ENCODE assay signal across 14 cellular contexts in the genomic region with DNA sequence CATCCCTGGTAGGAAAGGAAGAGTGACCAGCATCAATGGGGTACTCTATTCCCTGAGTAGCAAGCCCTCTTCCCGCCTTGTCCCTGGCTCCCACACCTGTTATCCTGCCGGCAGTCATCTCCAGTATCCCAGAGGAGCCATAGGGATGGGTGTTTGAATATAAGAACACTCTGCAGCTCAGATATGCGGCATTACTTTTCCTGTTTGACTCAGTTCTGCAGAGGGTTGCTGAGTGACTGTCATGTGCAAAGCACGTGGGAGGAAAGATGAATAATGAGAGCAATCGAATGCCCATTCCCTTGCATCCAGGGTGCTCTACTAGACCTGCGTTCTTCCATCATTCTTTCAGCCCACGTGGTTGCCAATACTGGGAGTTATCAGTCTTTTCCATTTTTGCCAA.
A peak's percentile ranks its signal among the peaks of the same experiment; 100 is the strongest.
DNase-seq lines count a peak whose midpoint lies in the region; ATAC-seq, FAIRE-seq and TF ChIP-seq lines count a peak whose summit lies in the region.
"Had no signal": no experiment of that assay in that cellular context is flagged by ENCODE, and none has a peak within 500 bp of the region (broad histone marks: within the 10 kb centered on the region; RNA-seq: fewer than 3 reads in every experiment).

No MANE protein-coding gene starts in this region.

- peak; percentile 61 for DNase-seq in CD1c-positive myeloid dendritic cell (ENCODE audit: extremely low spot score)
- DNase-seq in GM12891 (ENCODE audit: insufficient read length, low spot score): no peak
- DNase-seq in activated CD8-positive, alpha-beta T cell treated with anti-CD3 and anti-CD28 coated beads, Interleukin-2, amount 10 ng/mL, durations not matched to agents 7 days and 5 days: peak; percentile 21
- no peak for DNase-seq in immature natural killer cell
- no peak for DNase-seq in NCI-H748 treated with DMSO at 0.1 percent for 48 hours (lab: John Stamatoyannopoulos, UW)
- DNase-seq in NOMO-1 treated with dmso at 0.1 percent for 144 hours (lab: John Stamatoyannopoulos, UW; ENCODE audit: unreplicated experiment): no peak
- no peak for DNase-seq in NCI-H82 treated with DMSO at 0.1 percent for 48 hours (lab: John Stamatoyannopoulos, UW; ENCODE audit: unreplicated experiment)
- DNase-seq: activated CD4-positive, CD25-positive, alpha-beta regulatory T cell; islet precursor cell; mucosa of descending colon; NCI-H2029 treated with DMSO at 0.1 percent for 48 hours; NK-92 treated with Interleukin-12 subunit alpha and Interleukin-12 subunit beta, amount 100 ng/mL, for 24 hours; SK-N-SH had no signal

- POLR2A ChIA-PET in activated CD8-positive, alpha-beta T cell treated with anti-CD3 and anti-CD28 coated beads, Interleukin-2, amount 10 ng/mL, durations not matched to agents 7 days and 5 days (lab: Charles Lee): no interaction called here

- no peaks in the 10 kb centered on the region for H3K27me3 Mint-ChIP-seq in activated CD8-positive, alpha-beta T cell treated with anti-CD3 and anti-CD28 coated beads, Interleukin-2, amount 10 ng/mL, durations not matched to agents 7 days and 5 days (ENCODE audit: low read depth)
- peaks cover 2 to 5% (median 2%) of the 10 kb centered on the region in 3 donors for H3K27me3 Mint-ChIP-seq in immature natural killer cell (ENCODE audit: low read depth in 3 of 3)

- TF ChIP-seq POLR2A in GM12891 (IDR thresholded peaks at IDR 0.05; ENCODE audit: low read depth, low read length): no peak

- peaks cover 16% of the 10 kb centered on the region for H3K36me3 Mint-ChIP-seq in activated CD8-positive, alpha-beta T cell treated with anti-CD3 and anti-CD28 coated beads, Interleukin-2, amount 10 ng/mL, durations not matched to agents 7 days and 5 days (ENCODE audit: low read depth)
- H3K36me3 Mint-ChIP-seq in immature natural killer cell: no peaks in the 10 kb centered on the region

- H3K9me3 Mint-ChIP-seq in activated CD8-positive, alpha-beta T cell treated with anti-CD3 and anti-CD28 coated beads, Interleukin-2, amount 10 ng/mL, durations not matched to agents 7 days and 5 days (ENCODE audit: insufficient read depth): no peaks in the 10 kb centered on the region
- H3K9me3 Mint-ChIP-seq in immature natural killer cell: no peaks in the 10 kb centered on the region

- peaks cover 75% of the 10 kb centered on the region for H3K4me1 Mint-ChIP-seq in activated CD8-positive, alpha-beta T cell treated with anti-CD3 and anti-CD28 coated beads, Interleukin-2, amount 10 ng/mL, durations not matched to agents 7 days and 5 days (ENCODE audit: low read depth)
- H3K4me1 Mint-ChIP-seq in immature natural killer cell: peaks cover 75 to 92% of the 10 kb centered on the region in 2 donors

- peak overlapping the region; percentile 24 for H3K4me3 Mint-ChIP-seq in activated CD8-positive, alpha-beta T cell treated with anti-CD3 and anti-CD28 coated beads, Interleukin-2, amount 10 ng/mL, durations not matched to agents 7 days and 5 days
- H3K4me3 Mint-ChIP-seq in immature natural killer cell: peak overlapping the region; percentile 45 to 77 (median 59)

- H3K27ac Mint-ChIP-seq in activated CD8-positive, alpha-beta T cell treated with anti-CD3 and anti-CD28 coated beads, Interleukin-2, amount 10 ng/mL, durations not matched to agents 7 days and 5 days: peak overlapping the region; percentile 97
- H3K27ac Mint-ChIP-seq in immature natural killer cell: peak overlapping the region; percentile 75 to 91 (median 84)

- FAIRE-seq in GM12891 (lab: Jason Lieb, UNC): peak; percentile 69

- CTCF ChIA-PET in activated CD8-positive, alpha-beta T cell treated with anti-CD3 and anti-CD28 coated beads, Interleukin-2, amount 10 ng/mL, durations not matched to agents 7 days and 5 days (lab: Charles Lee): interaction anchor here (1.6 to 2.0 kb wide), 2 partner anchors 59 to 85 kb away, joined by 4 to 8 read pairs; no protein-coding TSS in a partner anchor

- ATAC-seq in activated CD8-positive, alpha-beta T cell treated with anti-CD3 and anti-CD28 coated beads, Interleukin-2, amount 10 ng/mL, durations not matched to agents 7 days and 5 days: no peak
- ATAC-seq in GM21447 (IDR thresholded peaks at IDR 0.05; ENCODE audit: unreplicated experiment): no peak
- ATAC-seq: mucosa of descending colon had no signal

TF ChIP-seq in GM12891, 5 proteins besides CTCF, POLR2A, EP300 and RAD21:
- TF ChIP-seq PAX5 (IDR thresholded peaks at IDR 0.05; ENCODE audit: insufficient read depth, low read length, severe bottlenecking) (no peak), TAF1 (IDR thresholded peaks at IDR 0.05; ENCODE audit: low read depth, low read length) (no peak), POU2F2 (IDR thresholded peaks at IDR 0.05; ENCODE audit: low read depth, low read length) (no peak), POLR2AphosphoS5 (IDR thresholded peaks at IDR 0.05; ENCODE audit: low read depth, low read length) (no peak), SPI1 (IDR thresholded peaks at IDR 0.05; ENCODE audit: low read depth, low read length) (no peak)
TF ChIP-seq in GM12891: peak in this region for 0.

Comparison
In these comparisons a context has a peak if more than half of its experiments do, and no peak if none do; other contexts are left out.
1. DNase-seq: peak in CD1c-positive myeloid dendritic cell (single experiment) and activated CD8-positive, alpha-beta T cell treated with anti-CD3 and anti-CD28 coated beads, Interleukin-2, amount 10 ng/mL, durations not matched to agents 7 days and 5 days (single experiment); none in GM12891 (single experiment), immature natural killer cell (0 of 3), NCI-H748 treated with DMSO at 0.1 percent for 48 hours (single experiment), NOMO-1 treated with dmso at 0.1 percent for 144 hours (single experiment) and NCI-H82 treated with DMSO at 0.1 percent for 48 hours (single experiment).